In genomic region chr11:74749127-74749964, GRCh38 we compare ENCODE assay signal across 8 cellular contexts. TPM values are rescaled to one million over a fixed set of nuclear protein-coding genes. Genes with fewer than 3 reads are reported as not detected.
A peak's percentile ranks its signal among the peaks of the same experiment; 100 is the strongest.
DNase-seq lines count a peak whose midpoint lies in the region; ATAC-seq and TF ChIP-seq lines count a peak whose summit lies in the region.

No MANE protein-coding gene starts in this region.

- no peaks in the 10 kb centered on the region for H3K36me3 ChIP-seq in duodenal mucosa (ENCODE audit: control insufficient read depth in 1 of 2, insufficient read depth in 2 of 2, low read length in 2 of 2)
- no peaks in the 10 kb centered on the region for H3K36me3 ChIP-seq in lung (ENCODE audit: control insufficient read depth in 2 of 2, insufficient read depth in 2 of 2, low read length in 2 of 2)

- no peak for TF ChIP-seq CTCF in lung (IDR thresholded peaks at IDR 0.05; ENCODE audit: control extremely low read depth, extremely low read depth)

- peak; percentile 21 to 35 for DNase-seq in NCI-H524 (lab: John Stamatoyannopoulos, UW)
- no peak for DNase-seq in NCI-H524 treated with DMSO at 0.1 percent for 48 hours (lab: John Stamatoyannopoulos, UW)
- DNase-seq in NCI-H1105 (lab: John Stamatoyannopoulos, UW) = peak; percentile 81
- DNase-seq in activated CD4-positive, alpha-beta T cell treated with anti-CD3 and anti-CD28 coated beads for 4 hours = peak; percentile 38 to 47
- DNase-seq in lung (ENCODE audit: low spot score) = peak; percentile 57
- peak; percentile 48 to 54 for DNase-seq in stimulated activated CD8-positive, alpha-beta memory T cell treated with anti-CD3 and anti-CD28 coated beads, Interleukin-15, amount 100 ng/mL, for 48 hours (ENCODE audit: low read depth in 2 of 2)

- H3K27me3 ChIP-seq in duodenal mucosa (ENCODE audit: control insufficient read depth in 1 of 2, insufficient read depth in 2 of 2, low read length in 2 of 2) (no peaks in the 10 kb centered on the region), lung (ENCODE audit: control insufficient read depth, insufficient read depth) (no peaks in the 10 kb centered on the region)

- peak overlapping the region; percentile 85 to 91 for H3K4me3 ChIP-seq in duodenal mucosa (ENCODE audit: low read depth in 1 of 2, low read length in 2 of 2)
- peak overlapping the region; percentile 80 for H3K4me3 ChIP-seq in lung

- H3K27ac ChIP-seq in duodenal mucosa (ENCODE audit: low read depth, low read length) = peak overlapping the region; percentile 89
- H3K27ac ChIP-seq in lung (ENCODE audit: low read depth in 1 of 2, low read length in 1 of 2) = peak overlapping the region; percentile 92 to 93

- H3K9me3 ChIP-seq in duodenal mucosa (ENCODE audit: control insufficient read depth in 1 of 2, low read length in 2 of 2) (no peaks in the 10 kb centered on the region), lung (ENCODE audit: control insufficient read depth in 2 of 2, insufficient read depth in 1 of 2, low read length in 1 of 2) (no peaks in the 10 kb centered on the region)

- ATAC-seq in HG02610 (IDR thresholded peaks at IDR 0.05; ENCODE audit: unreplicated experiment) = peak; percentile 51
- peak; percentile 68 for ATAC-seq in lung (ENCODE audit: insufficient read depth, low FRiP score)

- peak overlapping the region; percentile 73 to 76 for H3K9ac ChIP-seq in duodenal mucosa (ENCODE audit: low read depth in 1 of 2, low read length in 2 of 2)

- 0% methylated on average over 40 to 63 of the region's 63 CpGs for WGBS in lung, 2 donors

- H3K4me1 ChIP-seq in duodenal mucosa (ENCODE audit: control insufficient read depth in 1 of 2, insufficient read depth in 2 of 2, low read length in 2 of 2) (peaks cover 19 to 21% of the 10 kb centered on the region in 2 donors), lung (ENCODE audit: control insufficient read depth in 2 of 2, insufficient read depth in 2 of 2, low read length in 2 of 2) (peaks cover 11 to 13% of the 10 kb centered on the region in 2 donors)

RNA-seq across cellular contexts. Expression of gene RNF169, which starts 0.7 kb away (rescaled TPM):
- 10 to 100 TPM; 19.9 to 34.8 TPM for total RNA-seq in lung
- polyA plus RNA-seq in lung = 1 to 10 TPM; 4.4 to 5.4 TPM

RNA-seq across cellular contexts. Expression of gene CHRDL2, which starts 18.1 kb away (rescaled TPM):
- 1 to 10 TPM; 1.7 to 5.9 TPM for total RNA-seq in lung
- 1 to 10 TPM; 4.4 to 5.3 TPM for polyA plus RNA-seq in lung
